Comparison of ENCODE assay signal across 12 cellular contexts in the genomic region with DNA sequence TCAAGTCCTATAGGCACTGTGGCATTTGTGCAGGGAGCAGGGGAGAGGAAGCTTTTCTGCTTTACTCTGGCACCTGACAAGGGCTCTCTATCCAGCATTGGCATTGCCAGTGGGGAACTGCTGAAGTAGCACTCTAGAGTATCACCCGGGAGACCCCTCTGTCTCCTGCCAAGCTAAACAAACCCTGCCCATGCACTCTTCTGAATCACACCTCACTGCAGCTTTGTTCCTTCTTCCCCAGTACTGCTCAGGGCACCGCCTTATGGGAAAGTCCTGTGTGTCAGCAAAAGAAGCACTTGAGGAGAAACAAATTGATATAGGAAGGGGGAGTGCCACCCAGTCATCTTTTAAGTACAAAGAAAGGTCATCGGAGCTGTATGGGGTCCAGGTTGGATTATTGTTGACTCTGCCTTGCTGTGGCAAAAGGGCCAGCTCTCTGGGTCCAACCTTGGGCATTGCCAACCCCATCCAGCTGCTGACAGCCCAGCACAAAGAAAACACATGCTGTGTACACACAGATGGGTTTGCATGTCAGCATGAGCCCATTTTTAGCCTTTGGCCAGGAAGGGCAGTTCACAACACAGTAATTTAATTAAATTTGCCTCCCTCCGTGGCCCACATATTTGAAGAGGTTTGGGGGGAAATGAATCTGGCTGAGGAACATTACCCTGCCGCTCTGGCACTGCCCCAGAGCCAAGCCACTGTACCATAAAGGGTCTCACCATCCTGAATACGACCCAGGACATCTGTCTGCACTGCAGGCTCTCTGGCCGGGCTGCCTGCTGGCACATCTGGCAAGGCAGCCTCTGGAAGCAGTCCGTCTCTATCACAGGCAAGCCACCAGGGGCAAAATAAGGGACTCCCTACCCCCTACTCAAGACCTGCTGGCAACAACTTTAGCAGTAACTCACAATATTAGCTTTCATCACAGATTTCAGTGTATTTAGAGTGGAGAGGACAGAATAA. TPM values are rescaled to one million over a fixed set of nuclear protein-coding genes. Genes with fewer than 3 reads are reported as not detected.
DNase-seq lines count a peak whose midpoint lies in the region; ATAC-seq and TF ChIP-seq lines count a peak whose summit lies in the region.
"Had no signal": no experiment of that assay in that cellular context is flagged by ENCODE, and none has a peak within 500 bp of the region (broad histone marks: within the 10 kb centered on the region; RNA-seq: fewer than 3 reads in every experiment).

No MANE protein-coding gene starts in this region.

- TF ChIP-seq CTCF in GM23338 (conservative IDR thresholded peaks at IDR 0.05; ENCODE audit: low read depth in 2 of 2) (no peak), dorsolateral prefrontal cortex (IDR thresholded peaks at IDR 0.05 in 54 of 56, conservative IDR thresholded peaks at IDR 0.05 in 2 of 56; ENCODE audit: low read depth in 1 of 56, partially characterized antibody in 56 of 56) (peak in 1 of 56 donors; percentile 3)

- ATAC-seq in GM23338 (no peak; the same call in 2 of the 3 replicates), HG02970 (IDR thresholded peaks at IDR 0.05; ENCODE audit: low FRiP score, unreplicated experiment) (no peak)

- no peak overlapping the region for H3K27ac Mint-ChIP-seq in GM23338
- H3K27ac Mint-ChIP-seq: activated naive CD8-positive, alpha-beta T cell treated with anti-CD3 and anti-CD28 coated beads, Interleukin-2, amount 50 U/mL, for 24 hours had no signal

- H4K20me1 ChIP-seq in GM23338 (replicated peaks; ENCODE audit: insufficient read depth) = peaks cover 31% of the 10 kb centered on the region

- in situ Hi-C loops in G401 (cut with HindIII; ENCODE audit: low sequenced_read_pairs) = no loop called here

- intact Hi-C loops in dorsolateral prefrontal cortex (cut with DNase I) = no loop called here

- H3K36me3 Mint-ChIP-seq in GM23338 (ENCODE audit: low read depth) = peaks cover 5% of the 10 kb centered on the region

- no peak overlapping the region for H2AFZ ChIP-seq in GM23338

- peaks cover 20% of the 10 kb centered on the region; the same call in 1 of the 2 replicates for H3K79me2 ChIP-seq in GM23338 (replicated peaks; ENCODE audit: insufficient read depth)

- no peaks in the 10 kb centered on the region for H3K9me2 ChIP-seq in GM23338 (ENCODE audit: insufficient read depth)

- peaks cover 6% of the 10 kb centered on the region for H3K27me3 Mint-ChIP-seq in GM23338 (ENCODE audit: insufficient read depth, low read depth, poor library complexity)
- H3K27me3 Mint-ChIP-seq: activated naive CD8-positive, alpha-beta T cell treated with anti-CD3 and anti-CD28 coated beads, Interleukin-2, amount 50 U/mL, for 24 hours had no signal

- H3K4me1 ChIP-seq in GM23338 (ENCODE audit: insufficient read depth) = peaks cover 50% of the 10 kb centered on the region

- H3K4me1 Mint-ChIP-seq in GM23338 = peaks cover 73% of the 10 kb centered on the region
- H3K4me1 Mint-ChIP-seq: activated naive CD8-positive, alpha-beta T cell treated with anti-CD3 and anti-CD28 coated beads, Interleukin-2, amount 50 U/mL, for 24 hours had no signal

- no peaks in the 10 kb centered on the region for H3K9me3 Mint-ChIP-seq in GM23338
- H3K9me3 Mint-ChIP-seq: activated naive CD8-positive, alpha-beta T cell treated with anti-CD3 and anti-CD28 coated beads, Interleukin-2, amount 50 U/mL, for 24 hours had no signal

- H3K27me3 ChIP-seq in GM23338 (ENCODE audit: insufficient read depth) (no peaks in the 10 kb centered on the region), dorsolateral prefrontal cortex (no peaks in the 10 kb centered on the region)

- no peaks in the 10 kb centered on the region; the same call in 1 of the 2 replicates for H3F3A ChIP-seq in GM23338 (replicated peaks; ENCODE audit: low read depth)

- H3K36me3 ChIP-seq in GM23338 (ENCODE audit: insufficient read depth) = no peaks in the 10 kb centered on the region

- H3K4me3 ChIP-seq in GM23338 (no peak overlapping the region), dorsolateral prefrontal cortex (peak overlapping the region in 7 of 59 donors; percentile 2 to 24 (median 8))

- H3K27ac ChIP-seq in GM23338 (ENCODE audit: low read depth) (peak overlapping the region; percentile 26; the same call in 1 of the 2 replicates), dorsolateral prefrontal cortex (peak overlapping the region in 56 of 59 donors; percentile 16 to 83 (median 66))

- H3K4me3 Mint-ChIP-seq in GM23338 = no peak overlapping the region
- H3K4me3 Mint-ChIP-seq: activated naive CD8-positive, alpha-beta T cell treated with anti-CD3 and anti-CD28 coated beads, Interleukin-2, amount 50 U/mL, for 24 hours had no signal

- H3K4me2 ChIP-seq in GM23338 = 0 out of 2 replicates have a peak overlapping the region, but pooled peaks have one; percentile 57

- no peak for DNase-seq in GM23338 (ENCODE audit: low spot score)
- peak; percentile 91 for DNase-seq in NCI-H2196 (lab: John Stamatoyannopoulos, UW; ENCODE audit: unreplicated experiment)
- no peak for DNase-seq in dorsolateral prefrontal cortex
- DNase-seq in myocyte (ENCODE audit: low read depth) = peak; percentile 22
- no peak for DNase-seq in retina
- no peak for DNase-seq in NCI-H510A (lab: John Stamatoyannopoulos, UW)
- DNase-seq in G401 (ENCODE audit: low spot score) = no peak
- DNase-seq: activated CD4-positive, alpha-beta T cell treated with anti-CD3 and anti-CD28 coated beads, Interleukin-2, amount 50 U/mL, for 48 hours; activated naive CD8-positive, alpha-beta T cell treated with anti-CD3 and anti-CD28 coated beads, Interleukin-2, amount 50 U/mL, for 24 hours; MM.1S; stimulated activated CD4-positive, alpha-beta T cell treated with anti-CD3 and anti-CD28 coated beads, Interleukin-2, amount 100 ng/mL, for 48 hours had no signal

TF ChIP-seq in GM23338, 12 proteins besides CTCF, POLR2A, EP300 and RAD21:
- no peak for TF ChIP-seq JUNB (IDR thresholded peaks at IDR 0.05; ENCODE audit: unreplicated experiment)
- no peak for TF ChIP-seq NANOG (IDR thresholded peaks at IDR 0.05; ENCODE audit: borderline replicate concordance)
- TF ChIP-seq, protein P1, sequence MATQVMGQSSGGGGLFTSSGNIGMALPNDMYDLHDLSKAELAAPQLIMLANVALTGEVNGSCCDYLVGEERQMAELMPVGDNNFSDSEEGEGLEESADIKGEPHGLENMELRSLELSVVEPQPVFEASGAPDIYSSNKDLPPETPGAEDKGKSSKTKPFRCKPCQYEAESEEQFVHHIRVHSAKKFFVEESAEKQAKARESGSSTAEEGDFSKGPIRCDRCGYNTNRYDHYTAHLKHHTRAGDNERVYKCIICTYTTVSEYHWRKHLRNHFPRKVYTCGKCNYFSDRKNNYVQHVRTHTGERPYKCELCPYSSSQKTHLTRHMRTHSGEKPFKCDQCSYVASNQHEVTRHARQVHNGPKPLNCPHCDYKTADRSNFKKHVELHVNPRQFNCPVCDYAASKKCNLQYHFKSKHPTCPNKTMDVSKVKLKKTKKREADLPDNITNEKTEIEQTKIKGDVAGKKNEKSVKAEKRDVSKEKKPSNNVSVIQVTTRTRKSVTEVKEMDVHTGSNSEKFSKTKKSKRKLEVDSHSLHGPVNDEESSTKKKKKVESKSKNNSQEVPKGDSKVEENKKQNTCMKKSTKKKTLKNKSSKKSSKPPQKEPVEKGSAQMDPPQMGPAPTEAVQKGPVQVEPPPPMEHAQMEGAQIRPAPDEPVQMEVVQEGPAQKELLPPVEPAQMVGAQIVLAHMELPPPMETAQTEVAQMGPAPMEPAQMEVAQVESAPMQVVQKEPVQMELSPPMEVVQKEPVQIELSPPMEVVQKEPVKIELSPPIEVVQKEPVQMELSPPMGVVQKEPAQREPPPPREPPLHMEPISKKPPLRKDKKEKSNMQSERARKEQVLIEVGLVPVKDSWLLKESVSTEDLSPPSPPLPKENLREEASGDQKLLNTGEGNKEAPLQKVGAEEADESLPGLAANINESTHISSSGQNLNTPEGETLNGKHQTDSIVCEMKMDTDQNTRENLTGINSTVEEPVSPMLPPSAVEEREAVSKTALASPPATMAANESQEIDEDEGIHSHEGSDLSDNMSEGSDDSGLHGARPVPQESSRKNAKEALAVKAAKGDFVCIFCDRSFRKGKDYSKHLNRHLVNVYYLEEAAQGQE (IDR thresholded peaks at IDR 0.05; ENCODE audit: unreplicated experiment) = no peak
- no peak for TF ChIP-seq EZH2phosphoT487 (IDR thresholded peaks at IDR 0.05; ENCODE audit: unreplicated experiment)
- TF ChIP-seq EZH2 (IDR thresholded peaks at IDR 0.05; ENCODE audit: low read depth, unreplicated experiment) = no peak
- no peak for TF ChIP-seq ZNF331 (CRISPR knock-in tag; IDR thresholded peaks at IDR 0.05; ENCODE audit: low read depth)
- no peak for TF ChIP-seq POLR2AphosphoS5 (IDR thresholded peaks at IDR 0.05; ENCODE audit: low read depth)
- TF ChIP-seq STAT1 (IDR thresholded peaks at IDR 0.05; ENCODE audit: unreplicated experiment) = no peak

RNA-seq across cellular contexts. Expression of gene LRRC4, which starts 13.1 kb away (rescaled TPM):
- total RNA-seq in GM23338 (2014; rRNA removed; shearing (Covaris generic)) = 3.6 and 5.2 TPM in 2 replicates
- 1.7 and 1.9 TPM in 2 replicates for polyA plus RNA-seq in GM23338 (2016; fragmentation: Nextera tagmentation; extraction: Ambion mirVana)
- total RNA-seq in dorsolateral prefrontal cortex = 100 to 1,000 TPM in 88 of 120 experiments, 10 to 100 TPM in 32; 44.8 to 204 (median 116) TPM
- 1.3 and 1.7 TPM in 2 replicates for total RNA-seq in myocyte
- polyA plus RNA-seq in myocyte (2012) = 1.9 TPM
- total RNA-seq in G401 (2014; rRNA removed; shearing (Covaris generic)) = 0.10 and 0.12 TPM in 2 replicates

Comparison
In these comparisons a context has a peak if more than half of its experiments do, and no peak if none do; other contexts are left out.
1. DNase-seq: peak in NCI-H2196 (single experiment) and myocyte (single experiment); none in GM23338 (single experiment), dorsolateral prefrontal cortex (0 of 10), retina (single experiment), NCI-H510A (single experiment) and G401 (single experiment).